ENCODE assay signal across 1 cellular context in genomic region chr16:46918905-46919792, GRCh38.
TF ChIP-seq lines count a peak whose summit lies in the region.

No MANE protein-coding gene starts in this region.

TF ChIP-seq in HepG2, 621 proteins besides CTCF, POLR2A, EP300 and RAD21 (continued from another document and continues in another):
- TF ChIP-seq CEBPB (IDR thresholded peaks at IDR 0.05; ENCODE audit: borderline replicate concordance, low read depth, low read length) (peak; percentile 82; the same call in 1 of the 2 replicates), DRAP1 (CRISPR knock-in tag; IDR thresholded peaks at IDR 0.05) (peak; percentile 46; the same call in 1 of the 2 replicates), ZFP36L2 (CRISPR knock-in tag; IDR thresholded peaks at IDR 0.05) (no peak), ZNF790 (CRISPR knock-in tag; IDR thresholded peaks at IDR 0.05; ENCODE audit: borderline replicate concordance) (no peak), ZNF549 (CRISPR knock-in tag; IDR thresholded peaks at IDR 0.05) (no peak), HMG20B (CRISPR knock-in tag; conservative IDR thresholded peaks at IDR 0.05) (peak; percentile 92), CBX1 (IDR thresholded peaks at IDR 0.05; ENCODE audit: low read depth) (peak; percentile 22), UBTF (CRISPR knock-in tag; IDR thresholded peaks at IDR 0.05) (peak; percentile 77; the same call in 1 of the 2 replicates), SOX13 (IDR thresholded peaks at IDR 0.05) (peak; percentile 74; the same call in 1 of the 2 replicates), SOX13 (CRISPR knock-in tag; conservative IDR thresholded peaks at IDR 0.05 in 1 of 2, IDR thresholded peaks at IDR 0.05 in 1 of 2) (peak in 1 of 2 experiments; percentile 94; a peak in 2 of 4 replicates), ZNF737 (CRISPR knock-in tag; IDR thresholded peaks at IDR 0.05; ENCODE audit: borderline replicate concordance) (no peak), FOXP1 (IDR thresholded peaks at IDR 0.05) (no peak), FOXP1 (CRISPR knock-in tag; IDR thresholded peaks at IDR 0.05) (peak; percentile 83; the same call in 1 of the 2 replicates), ARHGAP35 (CRISPR knock-in tag; IDR thresholded peaks at IDR 0.05; ENCODE audit: borderline replicate concordance) (no peak), ADNP (CRISPR knock-in tag; IDR thresholded peaks at IDR 0.05) (0 out of 2 replicates have a peak, but pooled peaks have one; percentile 72), EEA1 (CRISPR knock-in tag; IDR thresholded peaks at IDR 0.05; ENCODE audit: borderline replicate concordance) (no peak), ZKSCAN5 (CRISPR knock-in tag; IDR thresholded peaks at IDR 0.05) (no peak), CSRNP2 (CRISPR knock-in tag; conservative IDR thresholded peaks at IDR 0.05; ENCODE audit: low read depth) (no peak), CENPBD1 (CRISPR knock-in tag; IDR thresholded peaks at IDR 0.05; ENCODE audit: borderline replicate concordance, low read depth) (no peak; the same call in 1 of the 2 replicates), THYN1 (CRISPR knock-in tag; IDR thresholded peaks at IDR 0.05; ENCODE audit: borderline replicate concordance, low read depth) (no peak), NFIB (CRISPR knock-in tag; IDR thresholded peaks at IDR 0.05; ENCODE audit: borderline replicate concordance) (no peak), DMAP1 (CRISPR knock-in tag; IDR thresholded peaks at IDR 0.05) (no peak), ZNF747 (CRISPR knock-in tag; IDR thresholded peaks at IDR 0.05; ENCODE audit: borderline replicate concordance) (peak; percentile 80; the same call in 1 of the 2 replicates), TCF7 (IDR thresholded peaks at IDR 0.05; ENCODE audit: low read depth) (0 out of 2 replicates have a peak, but pooled peaks have one; percentile 57), SNRNP70 (IDR thresholded peaks at IDR 0.05; ENCODE audit: low read depth, low read length) (no peak), IRF9 (CRISPR knock-in tag; IDR thresholded peaks at IDR 0.05; ENCODE audit: borderline replicate concordance) (peak; percentile 78; the same call in 1 of the 2 replicates), ZNF383 (CRISPR knock-in tag; IDR thresholded peaks at IDR 0.05; ENCODE audit: borderline replicate concordance) (0 out of 2 replicates have a peak, but pooled peaks have one; percentile 60), DMTF1 (CRISPR knock-in tag; IDR thresholded peaks at IDR 0.05) (no peak), RFXANK (CRISPR knock-in tag; IDR thresholded peaks at IDR 0.05) (no peak), ZNF788 (CRISPR knock-in tag; IDR thresholded peaks at IDR 0.05; ENCODE audit: borderline replicate concordance) (peak; percentile 87; the same call in 1 of the 2 replicates), HDAC2 (CRISPR knock-in tag; IDR thresholded peaks at IDR 0.05) (peak; percentile 99), NR2F1 (CRISPR knock-in tag; IDR thresholded peaks at IDR 0.05) (peak; percentile 92 to 98), ZNF256 (CRISPR knock-in tag; conservative IDR thresholded peaks at IDR 0.05) (no peak), RELA (CRISPR knock-in tag; IDR thresholded peaks at IDR 0.05) (peak; percentile 73; the same call in 1 of the 2 replicates), ATF4 (CRISPR knock-in tag; IDR thresholded peaks at IDR 0.05) (peak in 1 of 2 experiments; percentile 81; a peak in 2 of 4 replicates), ZNF326 (CRISPR knock-in tag; IDR thresholded peaks at IDR 0.05; ENCODE audit: borderline replicate concordance) (no peak), MTA1 (CRISPR knock-in tag; IDR thresholded peaks at IDR 0.05; ENCODE audit: borderline replicate concordance) (peak; percentile 88), ZSCAN21 (CRISPR knock-in tag; IDR thresholded peaks at IDR 0.05; ENCODE audit: borderline replicate concordance) (no peak), HOXA5 (CRISPR knock-in tag; IDR thresholded peaks at IDR 0.05) (peak; percentile 99), MLLT10 (CRISPR knock-in tag; IDR thresholded peaks at IDR 0.05) (no peak), ZNF619 (CRISPR knock-in tag; IDR thresholded peaks at IDR 0.05) (peak; percentile 84; the same call in 1 of the 2 replicates), KDM6A (CRISPR knock-in tag; IDR thresholded peaks at IDR 0.05; ENCODE audit: low read depth) (0 out of 2 replicates have a peak, but pooled peaks have one; percentile 28), FOXJ3 (CRISPR knock-in tag; IDR thresholded peaks at IDR 0.05; ENCODE audit: borderline replicate concordance) (peak; percentile 79; the same call in 1 of the 2 replicates), ZNF263 (CRISPR knock-in tag; IDR thresholded peaks at IDR 0.05) (peak; percentile 83), RBM22 (optimal IDR thresholded peaks at IDR 0.05; ENCODE audit: low read length) (peak; percentile 98), ZNF75D (CRISPR knock-in tag; IDR thresholded peaks at IDR 0.05; ENCODE audit: borderline replicate concordance) (no peak), HCFC1 (IDR thresholded peaks at IDR 0.05; ENCODE audit: low read depth, low read length) (no peak), ZNF224 (CRISPR knock-in tag; IDR thresholded peaks at IDR 0.05) (peak; percentile 65; the same call in 1 of the 2 replicates), PREB (CRISPR knock-in tag; IDR thresholded peaks at IDR 0.05) (no peak), ZNF441 (CRISPR knock-in tag; IDR thresholded peaks at IDR 0.05; ENCODE audit: borderline replicate concordance) (no peak), TCF7L2 (IDR thresholded peaks at IDR 0.05; ENCODE audit: low read depth, low read length) (no peak), TCF12 (IDR thresholded peaks at IDR 0.05) (no peak), TCF12 (CRISPR knock-in tag; IDR thresholded peaks at IDR 0.05) (peak; percentile 83; the same call in 1 of the 2 replicates), ZNF614 (CRISPR knock-in tag; IDR thresholded peaks at IDR 0.05; ENCODE audit: borderline replicate concordance) (peak; percentile 89; the same call in 1 of the 2 replicates), ZNF460 (CRISPR knock-in tag; IDR thresholded peaks at IDR 0.05; ENCODE audit: borderline replicate concordance) (no peak), ZNF773 (CRISPR knock-in tag; IDR thresholded peaks at IDR 0.05; ENCODE audit: borderline replicate concordance) (no peak), ZNF3 (CRISPR knock-in tag; IDR thresholded peaks at IDR 0.05) (0 out of 2 replicates have a peak, but pooled peaks have one; percentile 65), ARNT2 (CRISPR knock-in tag; IDR thresholded peaks at IDR 0.05; ENCODE audit: low read depth) (no peak), GMEB1 (CRISPR knock-in tag; IDR thresholded peaks at IDR 0.05; ENCODE audit: borderline replicate concordance) (no peak; the same call in 1 of the 2 replicates), ZNF234 (CRISPR knock-in tag; conservative IDR thresholded peaks at IDR 0.05) (no peak), HIVEP1 (CRISPR knock-in tag; IDR thresholded peaks at IDR 0.05) (peak; percentile 72; the same call in 1 of the 2 replicates), GZF1 (CRISPR knock-in tag; IDR thresholded peaks at IDR 0.05) (0 out of 2 replicates have a peak, but pooled peaks have one; percentile 65), TEAD2 (CRISPR knock-in tag; IDR thresholded peaks at IDR 0.05) (no peak), ZNF468 (CRISPR knock-in tag; IDR thresholded peaks at IDR 0.05) (no peak), ZNF230 (CRISPR knock-in tag; IDR thresholded peaks at IDR 0.05) (no peak), THAP7 (CRISPR knock-in tag; IDR thresholded peaks at IDR 0.05) (0 out of 2 replicates have a peak, but pooled peaks have one; percentile 32), ZSCAN30 (CRISPR knock-in tag; IDR thresholded peaks at IDR 0.05) (no peak)
